Comparison of ENCODE assay signal across 7 cellular contexts in genomic region chr5:138610468-138611294, GRCh38. TPM values are rescaled to one million over a fixed set of nuclear protein-coding genes. Genes with fewer than 3 reads are reported as not detected.
DNase-seq lines count a peak whose midpoint lies in the region; ATAC-seq, FAIRE-seq and TF ChIP-seq lines count a peak whose summit lies in the region.

No MANE protein-coding gene starts in this region.

- peak overlapping the region; percentile 6; the same call in 1 of the 2 replicates for H4K5ac ChIP-seq in IMR-90 (ENCODE audit: low read depth, low read length)

- H3K79me1 ChIP-seq in IMR-90 (ENCODE audit: low read depth in 1 of 2, low read length in 2 of 2): no peaks in the 10 kb centered on the region

- TF ChIP-seq POLR2A in IMR-90 (IDR thresholded peaks at IDR 0.05; ENCODE audit: low read depth, low read length) (no peak), suprapubic skin (IDR thresholded peaks at IDR 0.05) (no peak)

- TF ChIP-seq CTCF in IMR-90 (conservative IDR thresholded peaks at IDR 0.05; ENCODE audit: low read depth, low read length) (peak; percentile 25; the same call in 1 of the 2 replicates), kidney (IDR thresholded peaks at IDR 0.05; ENCODE audit: borderline replicate concordance, extremely low read depth, insufficient read depth) (peak; percentile 23), suprapubic skin (IDR thresholded peaks at IDR 0.05) (no peak)

- H2BK5ac ChIP-seq in IMR-90 (ENCODE audit: low read depth, low read length, poor library complexity, severe bottlenecking): no peak overlapping the region

- no peaks in the 10 kb centered on the region for H3K9me1 ChIP-seq in IMR-90 (ENCODE audit: insufficient read depth, low read length)

- POLR2A ChIA-PET in IMR-90 (lab: Charles Lee; ENCODE audit: unreplicated experiment): no interaction called here

- TF ChIP-seq EP300 in suprapubic skin (IDR thresholded peaks at IDR 0.05): no peak

- H3K27me3 ChIP-seq in IMR-90 (ENCODE audit: control insufficient read depth, insufficient read depth, low read length) (peaks cover 34% of the 10 kb centered on the region), suprapubic skin (no peaks in the 10 kb centered on the region)

- H3K27ac ChIP-seq in IMR-90 (ENCODE audit: insufficient read depth, low read length) (no peak overlapping the region), kidney (ENCODE audit: low read depth in 2 of 2, low read length in 2 of 2) (no peak overlapping the region), suprapubic skin (peak overlapping the region; percentile 89)

- peaks cover 11% of the 10 kb centered on the region for H3K4me1 ChIP-seq in IMR-90 (ENCODE audit: control insufficient read depth, insufficient read depth, low read length)
- peaks cover 0 to 16% of the 10 kb centered on the region in 2 donors for H3K4me1 ChIP-seq in kidney (ENCODE audit: control insufficient read depth in 1 of 2, insufficient read depth in 1 of 2, low read depth in 1 of 2, low read length in 2 of 2)
- peaks cover 53% of the 10 kb centered on the region for H3K4me1 ChIP-seq in suprapubic skin

- peak overlapping the region; percentile 80 for H2AFZ ChIP-seq in IMR-90 (replicated peaks; ENCODE audit: low read length, poor library complexity)

- H2AK9ac ChIP-seq in IMR-90 (replicated peaks; ENCODE audit: low read depth, low read length, poor library complexity): no peak overlapping the region

- TF ChIP-seq RAD21 in IMR-90 (IDR thresholded peaks at IDR 0.05; ENCODE audit: low read length): no peak

- H3K14ac ChIP-seq in IMR-90 (replicated peaks; ENCODE audit: low read depth, low read length): no peak overlapping the region

- FAIRE-seq in kidney (lab: Jason Lieb, UNC): no peak

- peak overlapping the region; percentile 79; the same call in 1 of the 2 replicates for H3K4me2 ChIP-seq in IMR-90 (ENCODE audit: low read depth, low read length)

- peak; percentile 60 for ATAC-seq in IMR-90 (ENCODE audit: low read depth)
- ATAC-seq in HG02571 (IDR thresholded peaks at IDR 0.05; ENCODE audit: unreplicated experiment): no peak

- DNase-seq in IMR-90: no peak
- peak; percentile 44 for DNase-seq in cerebellar cortex (ENCODE audit: low spot score)
- DNase-seq in kidney: peak; percentile 73
- DNase-seq in suprapubic skin (ENCODE audit: low spot score in 2 of 2): peak; percentile 64 to 68
- no peak for DNase-seq in NCI-H2081 (lab: John Stamatoyannopoulos, UW)
- no peak for DNase-seq in SHP77 (lab: John Stamatoyannopoulos, UW)

- no peak overlapping the region for H2BK15ac ChIP-seq in IMR-90 (ENCODE audit: low read depth, low read length)

- 0 out of 2 replicates have a peak overlapping the region, but pooled peaks have one; percentile 47 for H3K23ac ChIP-seq in IMR-90 (ENCODE audit: low read depth, low read length)

- 60% methylated on average over 1 of the region's 18 CpGs; no CpG with 5 or more reads in 1 of the 2 experiments for WGBS in IMR-90 (ENCODE audit: extremely low coverage in 2 of 2, insufficient read length in 1 of 2), 2 experiments
- 28% methylated on average over 14 of the region's 18 CpGs for WGBS in suprapubic skin

- H3K18ac ChIP-seq in IMR-90 (ENCODE audit: low read depth, low read length): peak overlapping the region; percentile 16; the same call in 1 of the 2 replicates

- CTCF ChIA-PET in IMR-90 (lab: Yijun Ruan, JAX): interaction anchor here (0.5 kb wide), 1 partner anchor 531 kb away, joined by 4 read pairs; no protein-coding TSS in a partner anchor

- H3K9me3 ChIP-seq in IMR-90 (ENCODE audit: control insufficient read depth, insufficient read depth, low read length) (no peaks in the 10 kb centered on the region), kidney (ENCODE audit: control insufficient read depth in 1 of 2, low read length in 2 of 2) (no peaks in the 10 kb centered on the region), suprapubic skin (no peaks in the 10 kb centered on the region)

- no peak overlapping the region for H4K91ac ChIP-seq in IMR-90 (ENCODE audit: insufficient read depth, low read depth, low read length)

- in situ Hi-C loops in IMR-90 (cut with MboI; ENCODE audit: low sequenced_read_pairs): no loop called here

- peak overlapping the region in 1 of 2 experiments; percentile 3; a peak in 2 of 4 replicates for H4K8ac ChIP-seq in IMR-90 (ENCODE audit: low read depth in 2 of 2, low read length in 2 of 2)

- no peak overlapping the region for H3K4me3 ChIP-seq in IMR-90 (ENCODE audit: insufficient read depth, low read depth, low read length)
- peak overlapping the region in 1 of 2 donors; percentile 60 for H3K4me3 ChIP-seq in kidney (ENCODE audit: low read length in 2 of 2)
- peak overlapping the region; percentile 37 for H3K4me3 ChIP-seq in suprapubic skin

- BruUV-seq in IMR-90 (replicated peaks; lab: Mats Ljungman, UMichigan): no TSS peak

- no peak overlapping the region; the same call in 1 of the 2 replicates for H3K9ac ChIP-seq in IMR-90 (ENCODE audit: low read depth, low read length)
- peak overlapping the region in 1 of 2 donors; percentile 16 for H3K9ac ChIP-seq in kidney (ENCODE audit: low read length in 2 of 2)

- dilution Hi-C loops in IMR-90 (cut with HindIII; ENCODE audit: low sequenced_read_pairs, unreplicated experiment): no loop called here

- peak overlapping the region; percentile 61; the same call in 1 of the 2 replicates for H3K4ac ChIP-seq in IMR-90 (ENCODE audit: low read depth, low read length)

- H3K56ac ChIP-seq in IMR-90 (ENCODE audit: extremely low read depth, insufficient read depth, low read length): no peak overlapping the region

- no peak overlapping the region for H2BK20ac ChIP-seq in IMR-90 (ENCODE audit: low read depth, low read length)

- 0 out of 2 replicates have a peak overlapping the region, but pooled peaks have one; percentile 15 for H2AK5ac ChIP-seq in IMR-90 (ENCODE audit: low read depth, low read length)

- H3K36me3 ChIP-seq in IMR-90 (ENCODE audit: control insufficient read depth, insufficient read depth, low read length) (no peaks in the 10 kb centered on the region), kidney (ENCODE audit: control insufficient read depth in 1 of 2, insufficient read depth in 2 of 2, low read length in 2 of 2) (no peaks in the 10 kb centered on the region), suprapubic skin (no peaks in the 10 kb centered on the region)

- H4K20me1 ChIP-seq in IMR-90 (ENCODE audit: insufficient read depth, low read length): no peaks in the 10 kb centered on the region

- intact Hi-C loops in IMR-90 (cut with micrococcal nuclease): no loop called here
- intact Hi-C loops in kidney (cut with DNase I): no loop called here

- H2BK120ac ChIP-seq in IMR-90 (ENCODE audit: low read depth, low read length): no peak overlapping the region

TF ChIP-seq in IMR-90, 13 proteins besides CTCF, POLR2A, EP300 and RAD21:
- no peak for TF ChIP-seq RFX5 (IDR thresholded peaks at IDR 0.05; ENCODE audit: low read depth, low read length)
- TF ChIP-seq SMC3 (IDR thresholded peaks at IDR 0.05; ENCODE audit: low read depth, low read length): no peak
- TF ChIP-seq, protein P1, sequence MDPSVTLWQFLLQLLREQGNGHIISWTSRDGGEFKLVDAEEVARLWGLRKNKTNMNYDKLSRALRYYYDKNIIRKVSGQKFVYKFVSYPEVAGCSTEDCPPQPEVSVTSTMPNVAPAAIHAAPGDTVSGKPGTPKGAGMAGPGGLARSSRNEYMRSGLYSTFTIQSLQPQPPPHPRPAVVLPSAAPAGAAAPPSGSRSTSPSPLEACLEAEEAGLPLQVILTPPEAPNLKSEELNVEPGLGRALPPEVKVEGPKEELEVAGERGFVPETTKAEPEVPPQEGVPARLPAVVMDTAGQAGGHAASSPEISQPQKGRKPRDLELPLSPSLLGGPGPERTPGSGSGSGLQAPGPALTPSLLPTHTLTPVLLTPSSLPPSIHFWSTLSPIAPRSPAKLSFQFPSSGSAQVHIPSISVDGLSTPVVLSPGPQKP (IDR thresholded peaks at IDR 0.05; ENCODE audit: borderline replicate concordance, low read depth, low read length): no peak
- TF ChIP-seq MAZ (IDR thresholded peaks at IDR 0.05; ENCODE audit: borderline replicate concordance, low read depth, low read length): no peak
- TF ChIP-seq BHLHE40 (IDR thresholded peaks at IDR 0.05; ENCODE audit: low read depth, low read length): no peak
- no peak for TF ChIP-seq CHD1 (IDR thresholded peaks at IDR 0.05; ENCODE audit: low read depth, low read length)

RNA-seq across cellular contexts. Expression of gene HSPA9, which starts 35.5 kb away (rescaled TPM):
- total RNA-seq in IMR-90 (2012; rRNA removed) (456 and 472 TPM in 2 replicates), kidney (192 TPM), suprapubic skin (100 to 1,000 TPM; 204 to 252 (median 247) TPM)
- polyA plus RNA-seq in IMR-90 (2012; rRNA removed) (133 and 157 TPM in 2 replicates), kidney (ENCODE audit: insufficient read depth, low read depth, low replicate concordance) (331 TPM)
- 118 and 219 TPM in 2 replicates for polyA plus RNA-seq in IMR-90 (2012; cell fraction: cytosol; rRNA removed)
- 169 and 240 TPM in 2 replicates for polyA plus RNA-seq in IMR-90 (2012; cell fraction: nucleus; rRNA removed; ENCODE audit: low replicate concordance)

Comparison
In these comparisons a context has a peak if more than half of its experiments do, and no peak if none do; other contexts are left out.
1. DNase-seq: peak in cerebellar cortex (single experiment), kidney (single experiment) and suprapubic skin (2 of 2); none in IMR-90 (single experiment), NCI-H2081 (0 of 2) and SHP77 (0 of 2).
2. CTCF ChIP-seq: peak in IMR-90 (single experiment) and kidney (single experiment); none in suprapubic skin (0 of 2).